In genomic region chr3:137796993-137797392, GRCh38 we compare ENCODE assay signal across 1 cellular context.
TF ChIP-seq lines count a peak whose summit lies in the region.

No MANE protein-coding gene starts in this region.

TF ChIP-seq in GM12878, 131 proteins besides CTCF, POLR2A, EP300 and RAD21 (continued from another document):
- TF ChIP-seq RELB (IDR thresholded peaks at IDR 0.05; ENCODE audit: low read depth) = no peak
- no peak for TF ChIP-seq ZNF592 (IDR thresholded peaks at IDR 0.05)
- TF ChIP-seq SPI1 (IDR thresholded peaks at IDR 0.05; ENCODE audit: borderline replicate concordance, insufficient read depth, low read depth, low read length) = no peak
- no peak for TF ChIP-seq PKNOX1 (IDR thresholded peaks at IDR 0.05)
- no peak for TF ChIP-seq ZNF274 (IDR thresholded peaks at IDR 0.05; ENCODE audit: insufficient read depth, insufficient read length)
- no peak for TF ChIP-seq SMAD1 (IDR thresholded peaks at IDR 0.05; ENCODE audit: low read depth, partially characterized antibody)
- TF ChIP-seq ZBTB40 (IDR thresholded peaks at IDR 0.05; ENCODE audit: borderline replicate concordance) = no peak
